Comparison of ENCODE assay signal across 2 cellular contexts in the genomic region with DNA sequence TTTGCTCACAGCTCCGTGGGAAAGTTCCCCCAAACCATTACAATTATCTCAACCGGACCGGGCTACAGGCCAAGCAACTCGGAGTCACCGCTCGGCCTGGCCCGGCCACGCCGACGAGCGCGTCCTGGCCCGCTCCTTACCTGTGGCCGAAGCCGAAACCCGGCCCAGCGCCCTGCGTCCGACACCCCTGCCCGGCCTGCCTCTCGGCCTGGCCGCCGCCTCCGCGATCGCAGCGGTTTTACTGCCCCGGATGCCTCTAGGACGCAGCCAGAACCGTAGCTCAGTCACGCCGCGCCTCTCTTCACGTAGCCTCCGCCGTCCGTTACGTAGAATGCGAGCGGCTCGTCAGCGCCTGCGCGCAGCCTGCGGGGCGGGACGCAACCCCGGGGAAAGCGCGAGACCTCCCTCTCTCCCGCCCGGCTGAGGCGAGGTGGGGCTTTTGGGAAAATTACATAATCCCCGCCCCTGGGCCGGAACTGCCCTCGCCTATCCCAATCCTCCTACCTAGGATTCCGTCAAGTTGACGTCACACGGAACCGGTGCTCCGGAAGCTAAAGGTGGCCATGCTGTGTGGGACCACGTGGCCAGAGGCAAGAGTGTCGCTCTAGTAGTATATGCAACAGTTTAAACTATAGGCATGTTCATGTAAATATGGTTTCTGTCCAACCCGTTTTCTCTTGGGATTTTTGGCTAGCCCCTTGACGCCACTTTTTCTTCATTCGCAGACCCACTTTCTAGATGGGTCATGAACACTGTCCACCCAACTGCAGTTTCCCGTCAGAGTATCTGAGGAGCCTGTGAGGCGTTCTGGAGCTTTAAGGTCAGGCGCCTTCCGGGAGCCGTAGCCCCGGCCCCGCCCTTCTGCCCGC.
TF ChIP-seq lines count a peak whose summit lies in the region.

CCDC47 (minus strand) TSS at position 326 of the 869 bp plus-strand sequence. CDS start 7,422 bp downstream, outside the sequence.

TF ChIP-seq in IMR-90, 13 proteins besides CTCF, POLR2A, EP300 and RAD21:
- TF ChIP-seq NFE2L2 (IDR thresholded peaks at IDR 0.05; ENCODE audit: low read depth, low read length), result no peak
- TF ChIP-seq, protein P1, sequence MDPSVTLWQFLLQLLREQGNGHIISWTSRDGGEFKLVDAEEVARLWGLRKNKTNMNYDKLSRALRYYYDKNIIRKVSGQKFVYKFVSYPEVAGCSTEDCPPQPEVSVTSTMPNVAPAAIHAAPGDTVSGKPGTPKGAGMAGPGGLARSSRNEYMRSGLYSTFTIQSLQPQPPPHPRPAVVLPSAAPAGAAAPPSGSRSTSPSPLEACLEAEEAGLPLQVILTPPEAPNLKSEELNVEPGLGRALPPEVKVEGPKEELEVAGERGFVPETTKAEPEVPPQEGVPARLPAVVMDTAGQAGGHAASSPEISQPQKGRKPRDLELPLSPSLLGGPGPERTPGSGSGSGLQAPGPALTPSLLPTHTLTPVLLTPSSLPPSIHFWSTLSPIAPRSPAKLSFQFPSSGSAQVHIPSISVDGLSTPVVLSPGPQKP (IDR thresholded peaks at IDR 0.05; ENCODE audit: borderline replicate concordance, low read depth, low read length), result no peak
- peak; percentile 86 for TF ChIP-seq CEBPB (IDR thresholded peaks at IDR 0.05; ENCODE audit: low read depth, low read length)
- TF ChIP-seq CHD1 (IDR thresholded peaks at IDR 0.05; ENCODE audit: low read depth, low read length), result peak; percentile 91
- no peak for TF ChIP-seq SMC3 (IDR thresholded peaks at IDR 0.05; ENCODE audit: low read depth, low read length)
- TF ChIP-seq, protein P2, sequence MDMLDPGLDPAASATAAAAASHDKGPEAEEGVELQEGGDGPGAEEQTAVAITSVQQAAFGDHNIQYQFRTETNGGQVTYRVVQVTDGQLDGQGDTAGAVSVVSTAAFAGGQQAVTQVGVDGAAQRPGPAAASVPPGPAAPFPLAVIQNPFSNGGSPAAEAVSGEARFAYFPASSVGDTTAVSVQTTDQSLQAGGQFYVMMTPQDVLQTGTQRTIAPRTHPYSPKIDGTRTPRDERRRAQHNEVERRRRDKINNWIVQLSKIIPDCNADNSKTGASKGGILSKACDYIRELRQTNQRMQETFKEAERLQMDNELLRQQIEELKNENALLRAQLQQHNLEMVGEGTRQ (IDR thresholded peaks at IDR 0.05; ENCODE audit: low read depth, low read length), result peak; percentile 95
- no peak for TF ChIP-seq RFX5 (IDR thresholded peaks at IDR 0.05; ENCODE audit: low read depth, low read length)
- TF ChIP-seq MAZ (IDR thresholded peaks at IDR 0.05; ENCODE audit: borderline replicate concordance, low read depth, low read length), result peak; percentile 76; the same call in 1 of the 2 replicates
- 0 out of 2 replicates have a peak, but pooled peaks have one; percentile 1 for TF ChIP-seq BHLHE40 (IDR thresholded peaks at IDR 0.05; ENCODE audit: low read depth, low read length)
- no peak for TF ChIP-seq FOS (IDR thresholded peaks at IDR 0.05; ENCODE audit: low read depth, low read length)
- no peak for TF ChIP-seq RCOR1 (IDR thresholded peaks at IDR 0.05; ENCODE audit: insufficient replicate concordance, low read length)
- peak; percentile 99 for TF ChIP-seq MXI1 (IDR thresholded peaks at IDR 0.05; ENCODE audit: borderline replicate concordance, low read depth, low read length)
- no peak for TF ChIP-seq MAFK (IDR thresholded peaks at IDR 0.05; ENCODE audit: low read depth, low read length)

TF ChIP-seq in endothelial cell of umbilical vein, 7 proteins besides CTCF, POLR2A, EP300 and RAD21:
- TF ChIP-seq JUN (IDR thresholded peaks at IDR 0.05; ENCODE audit: borderline replicate concordance, insufficient read depth, insufficient read length, low read depth) (peak; percentile 61), MAX (IDR thresholded peaks at IDR 0.05; ENCODE audit: insufficient read depth, insufficient read length) (peak; percentile 100), POLR2AphosphoS5 (IDR thresholded peaks at IDR 0.05; ENCODE audit: insufficient read depth, low read depth, low read length) (peak; percentile 84), MYC (IDR thresholded peaks at IDR 0.05; ENCODE audit: low read depth, low read length) (peak; percentile 100), FOS (IDR thresholded peaks at IDR 0.05; ENCODE audit: borderline replicate concordance, insufficient read depth, low read length) (no peak)
